Comparison of ENCODE assay signal across 21 cellular contexts in genomic region chr5:170080217-170080616, GRCh38. TPM values are rescaled to one million over a fixed set of nuclear protein-coding genes. Genes with fewer than 3 reads are reported as not detected.
DNase-seq lines count a peak whose midpoint lies in the region; ATAC-seq and TF ChIP-seq lines count a peak whose summit lies in the region.
"Had no signal": no experiment of that assay in that cellular context is flagged by ENCODE, and none has a peak within 500 bp of the region (broad histone marks: within the 10 kb centered on the region; RNA-seq: fewer than 3 reads in every experiment).

No MANE protein-coding gene starts in this region.

- no peak overlapping the region for H4K5ac ChIP-seq in H9 (ENCODE audit: insufficient read length, low read depth, low read length)

- no peak for TF ChIP-seq CTCF in DND-41 (IDR thresholded peaks at IDR 0.05; ENCODE audit: borderline replicate concordance, extremely low read depth, low read length, poor library complexity, severe bottlenecking)
- no peak for TF ChIP-seq CTCF in H9 (conservative IDR thresholded peaks at IDR 0.05)
- TF ChIP-seq CTCF in endodermal cell (conservative IDR thresholded peaks at IDR 0.05), result no peak
- no peak for TF ChIP-seq CTCF in stomach (IDR thresholded peaks at IDR 0.05)

- H4K91ac ChIP-seq in H9 (ENCODE audit: insufficient read length, low read depth, low read length), result no peak overlapping the region
- H4K91ac ChIP-seq in mesenchymal stem cell (ENCODE audit: low read length), result no peak overlapping the region

- H3K4me3 Mint-ChIP-seq in H9, result no peak overlapping the region
- H3K4me3 Mint-ChIP-seq in endodermal cell, result no peak overlapping the region
- H3K4me3 Mint-ChIP-seq: CD4-positive, alpha-beta memory T cell; HFFc6 had no signal

- H3K27me3 Mint-ChIP-seq in H9 (ENCODE audit: low read depth) (peaks cover 8% of the 10 kb centered on the region), endodermal cell (ENCODE audit: insufficient read depth) (peaks cover 8% of the 10 kb centered on the region)
- H3K27me3 Mint-ChIP-seq: CD4-positive, alpha-beta memory T cell had no signal

- no peak overlapping the region for H3K23ac ChIP-seq in H9 (ENCODE audit: insufficient read length, low read depth, low read length)
- no peak overlapping the region for H3K23ac ChIP-seq in mesenchymal stem cell (ENCODE audit: low read length in 2 of 2)

- H3K4me1 ChIP-seq in DND-41 (ENCODE audit: insufficient read depth, low read length) (no peaks in the 10 kb centered on the region), H9 (ENCODE audit: insufficient read depth, low read length) (no peaks in the 10 kb centered on the region), endodermal cell (ENCODE audit: control insufficient read depth, insufficient read depth, low read length) (no peaks in the 10 kb centered on the region), stomach (no peaks in the 10 kb centered on the region), mesenchymal stem cell (ENCODE audit: control insufficient read depth, insufficient read depth, low read depth, low read length) (no peaks in the 10 kb centered on the region)

- H2AFZ ChIP-seq in DND-41 (ENCODE audit: low read depth, low read length) (no peak overlapping the region), H9 (ENCODE audit: low read length) (no peak overlapping the region), mesenchymal stem cell (ENCODE audit: low read depth, low read length) (no peak overlapping the region)
- H2AFZ ChIP-seq: GM23248 had no signal

- H3K23me2 ChIP-seq in H9 (ENCODE audit: insufficient read length, low read depth, low read length, poor library complexity, severe bottlenecking), result no peaks in the 10 kb centered on the region

- H3K79me1 ChIP-seq in H9 (ENCODE audit: insufficient read depth, low read depth, low read length, poor library complexity, severe bottlenecking), result no peaks in the 10 kb centered on the region
- H3K79me1 ChIP-seq in mesenchymal stem cell (replicated peaks; ENCODE audit: low read length, poor library complexity, severe bottlenecking), result no peaks in the 10 kb centered on the region

- no peak overlapping the region for H3K4me2 ChIP-seq in DND-41 (ENCODE audit: insufficient read depth, low read length)
- no peak overlapping the region for H3K4me2 ChIP-seq in H9 (ENCODE audit: insufficient read depth, insufficient read length, low read length)
- no peak overlapping the region for H3K4me2 ChIP-seq in mesenchymal stem cell (ENCODE audit: low read length, poor library complexity, severe bottlenecking)

- WGBS in H9 (ENCODE audit: extremely low coverage, insufficient read length, low lambda C conversion rate), result no CpG with 5 or more reads among the region's 1 CpG
- WGBS in endodermal cell (ENCODE audit: insufficient coverage in 1 of 2, insufficient read length in 1 of 2), 2 experiments, result 94% methylated on average over 1 of the region's 1 CpG; no CpG with 5 or more reads in 1 of the 2 experiments
- 92 to 100% (median 96%) methylated on average over 1 of the region's 1 CpG for WGBS in stomach, 5 donors
- no CpG with 5 or more reads among the region's 1 CpG for WGBS in mesenchymal stem cell

- H2AK5ac ChIP-seq in H9 (ENCODE audit: insufficient read length, low read length), result no peak overlapping the region
- no peak overlapping the region for H2AK5ac ChIP-seq in mesenchymal stem cell (ENCODE audit: low read length, severe bottlenecking)

- H3K9me3 ChIP-seq in DND-41 (ENCODE audit: insufficient read depth, low read length, severe bottlenecking), result no peaks in the 10 kb centered on the region
- no peaks in the 10 kb centered on the region for H3K9me3 ChIP-seq in H9 (ENCODE audit: control insufficient read depth, low read depth, low read length)
- no peaks in the 10 kb centered on the region for H3K9me3 ChIP-seq in endodermal cell (ENCODE audit: control insufficient read depth, low read length)
- no peaks in the 10 kb centered on the region for H3K9me3 ChIP-seq in stomach
- H3K9me3 ChIP-seq in mesenchymal stem cell (ENCODE audit: control insufficient read depth, low read length), result no peaks in the 10 kb centered on the region

- H4K20me1 ChIP-seq in DND-41 (ENCODE audit: insufficient read depth, low read length), result no peaks in the 10 kb centered on the region
- H4K20me1 ChIP-seq in H9 (ENCODE audit: control insufficient read depth, insufficient read depth, insufficient read length), result no peaks in the 10 kb centered on the region

- 0 out of 3 replicates have a peak, but pooled peaks have one; percentile 41 for ATAC-seq in DND-41 (ENCODE audit: insufficient read depth, low read depth)
- ATAC-seq: GM12878, HCT116 had no signal

- H3K14ac ChIP-seq in H9 (ENCODE audit: insufficient read depth, low read length) (peak overlapping the region; percentile 10; the same call in 1 of the 2 replicates), mesenchymal stem cell (ENCODE audit: low read length in 2 of 2) (no peak overlapping the region)

- H3K27ac Mint-ChIP-seq in H9, result no peak overlapping the region
- H3K27ac Mint-ChIP-seq in endodermal cell, result no peak overlapping the region
- H3K27ac Mint-ChIP-seq: CD4-positive, alpha-beta memory T cell; HFFc6 had no signal

- H2BK20ac ChIP-seq in H9 (ENCODE audit: low read depth, low read length, poor library complexity, severe bottlenecking), result no peak overlapping the region

- H3K27ac ChIP-seq in DND-41 (ENCODE audit: low read length), result no peak overlapping the region
- no peak overlapping the region for H3K27ac ChIP-seq in H9 (ENCODE audit: insufficient read length, low read depth, low read length)
- no peak overlapping the region for H3K27ac ChIP-seq in endodermal cell (ENCODE audit: low read depth, low read length)
- H3K27ac ChIP-seq in stomach, result no peak overlapping the region
- H3K27ac ChIP-seq in mesenchymal stem cell (ENCODE audit: low read length, poor library complexity, severe bottlenecking), result no peak overlapping the region
- H3K27ac ChIP-seq: GM23248 had no signal

- H2BK15ac ChIP-seq in H9 (ENCODE audit: low read depth, low read length), result no peak overlapping the region
- no peak overlapping the region for H2BK15ac ChIP-seq in mesenchymal stem cell (ENCODE audit: low read depth, poor library complexity, severe bottlenecking)

- no peak overlapping the region for H3K56ac ChIP-seq in H9 (ENCODE audit: insufficient read length, low read depth, low read length)

- H3K4me3 ChIP-seq in DND-41 (ENCODE audit: low read depth in 1 of 2, low read length in 2 of 2), result no peak overlapping the region
- no peak overlapping the region for H3K4me3 ChIP-seq in endodermal cell (ENCODE audit: low read length)
- no peak overlapping the region for H3K4me3 ChIP-seq in stomach
- no peak overlapping the region for H3K4me3 ChIP-seq in mesenchymal stem cell (ENCODE audit: insufficient read depth in 1 of 2, low read depth in 1 of 2, low read length in 2 of 2)
- H3K4me3 ChIP-seq: GM12878, GM23248 had no signal

- H3K4me1 Mint-ChIP-seq in H9 (peaks cover 0 to 4% of the 10 kb centered on the region in 2 experiments; a peak in 1 of 4 replicates), endodermal cell (no peaks in the 10 kb centered on the region)
- H3K4me1 Mint-ChIP-seq: CD4-positive, alpha-beta memory T cell had no signal

- H3K79me2 ChIP-seq in DND-41 (ENCODE audit: insufficient read depth, low read length), result no peaks in the 10 kb centered on the region
- H3K79me2 ChIP-seq in H9 (ENCODE audit: insufficient read depth, low read length), result no peaks in the 10 kb centered on the region

- no peak for TF ChIP-seq EP300 in stomach (IDR thresholded peaks at IDR 0.05)

- H3K18ac ChIP-seq in H9 (ENCODE audit: insufficient read length, low read depth, low read length), result no peak overlapping the region
- no peak overlapping the region for H3K18ac ChIP-seq in mesenchymal stem cell (ENCODE audit: low read depth in 1 of 2, low read length in 2 of 2)

- H2BK12ac ChIP-seq in H9 (ENCODE audit: insufficient read length, low read depth, low read length) (no peak overlapping the region), mesenchymal stem cell (ENCODE audit: low read length in 2 of 2) (no peak overlapping the region)

- H2BK120ac ChIP-seq in H9 (ENCODE audit: low read depth, low read length, poor library complexity, severe bottlenecking) (no peak overlapping the region), mesenchymal stem cell (ENCODE audit: low read depth, low read length) (no peak overlapping the region)

- no peak overlapping the region for H3K4ac ChIP-seq in H9 (ENCODE audit: low read depth, low read length)
- no peak overlapping the region for H3K4ac ChIP-seq in mesenchymal stem cell (ENCODE audit: low read depth in 1 of 2, low read length in 2 of 2)

- H3K36me3 ChIP-seq in DND-41 (ENCODE audit: insufficient read depth, low read length) (peaks cover 99% of the 10 kb centered on the region), endodermal cell (ENCODE audit: control insufficient read depth, insufficient read depth, low read length) (no peaks in the 10 kb centered on the region), stomach (peaks cover 0 to 44% (median 23%) of the 10 kb centered on the region in 4 donors), mesenchymal stem cell (ENCODE audit: control insufficient read depth in 1 of 2, insufficient read depth in 2 of 2, low read depth in 1 of 2, low read length in 2 of 2) (peaks cover 0 to 3% of the 10 kb centered on the region in 2 experiments)

- H3T11ph ChIP-seq in H9 (ENCODE audit: low read length), result no peak overlapping the region

- H3K27me3 ChIP-seq in DND-41 (ENCODE audit: insufficient read depth, low read length, poor library complexity) (no peaks in the 10 kb centered on the region), H9 (ENCODE audit: insufficient read depth, low read length) (no peaks in the 10 kb centered on the region), endodermal cell (ENCODE audit: control insufficient read depth, insufficient read depth, low read length, poor library complexity, severe bottlenecking) (no peaks in the 10 kb centered on the region), stomach (peaks cover 0 to 5% (median 0%) of the 10 kb centered on the region in 3 donors), mesenchymal stem cell (ENCODE audit: control insufficient read depth in 1 of 2, insufficient read depth in 1 of 2, low read length in 2 of 2) (peaks cover 0 to 37% of the 10 kb centered on the region in 2 experiments)

- no peaks in the 10 kb centered on the region; a peak in 1 of 7 replicates for H3K36me3 Mint-ChIP-seq in H9 (ENCODE audit: insufficient read depth in 1 of 3, low read depth in 3 of 3)
- no peaks in the 10 kb centered on the region for H3K36me3 Mint-ChIP-seq in endodermal cell (ENCODE audit: low read depth)

- H3K9me3 Mint-ChIP-seq in H9, result no peaks in the 10 kb centered on the region
- H3K9me3 Mint-ChIP-seq in endodermal cell, result no peaks in the 10 kb centered on the region
- H3K9me3 Mint-ChIP-seq: CD4-positive, alpha-beta memory T cell; HFFc6 had no signal

- H4K8ac ChIP-seq in H9 (replicated peaks; ENCODE audit: insufficient read length, low read depth, low read length) (no peak overlapping the region), mesenchymal stem cell (ENCODE audit: low read length) (no peak overlapping the region)

- intact Hi-C loops in stomach (cut with DNase I; ENCODE audit: low total_unique reads), result no loop called here

- H2BK5ac ChIP-seq in H9 (ENCODE audit: insufficient read length, low read length) (no peak overlapping the region), mesenchymal stem cell (ENCODE audit: low read depth, low read length, poor library complexity, severe bottlenecking) (no peak overlapping the region)

- DNase-seq in DND-41 (no peak), H9 (no peak), endodermal cell (peak; percentile 33), stomach (peak; percentile 14), putamen (ENCODE audit: low spot score) (no peak), mesenchymal stem cell (no peak)
- DNase-seq: C1 segment of cervical spinal cord; Calu3; CD4-positive, alpha-beta memory T cell; COR-L47; DMS53; DMS79 treated with DMSO at 0.1 percent for 48 hours; GM23248; H7; HFFc6 had no signal

- no peak overlapping the region for H3K9ac ChIP-seq in DND-41 (ENCODE audit: low read depth, low read length)
- H3K9ac ChIP-seq in H9 (ENCODE audit: extremely low read depth, insufficient read length, low read length), result no peak overlapping the region
- no peak overlapping the region for H3K9ac ChIP-seq in endodermal cell (ENCODE audit: extremely low read depth, low read length, poor library complexity, severe bottlenecking)
- H3K9ac ChIP-seq in mesenchymal stem cell (ENCODE audit: low read length), result no peak overlapping the region
- H3K9ac ChIP-seq: GM23248 had no signal

- TF ChIP-seq POLR2A in stomach (IDR thresholded peaks at IDR 0.05), result no peak

RNA-seq across cellular contexts. Expression of gene FOXI1, which starts 25.5 kb away (rescaled TPM):
- total RNA-seq in H9 (2021) (not detected in 2 replicates), endodermal cell (1 to 10 TPM in 1 of 2 donors, under 1 TPM in 1; 0.44 to 3.5 TPM), stomach (under 1 TPM in 1 of 5 donors, not detected in 4; 0.18 TPM)
- 0.18 TPM for polyA plus RNA-seq in endodermal cell (2013, experiment 1 of 2)
- polyA plus RNA-seq in endodermal cell (2013, experiment 2 of 2), result 0.17 TPM
- not detected for polyA plus RNA-seq in stomach
- not detected for polyA plus RNA-seq in mesenchymal stem cell (2013, experiment 1 of 2)
- polyA plus RNA-seq in mesenchymal stem cell (2013, experiment 2 of 2), result not detected
- total RNA-seq: A172; A673; Calu3; CD4-positive, alpha-beta memory T cell; GM12878; GM23248; H1; HFFc6 had no signal
- polyA plus RNA-seq: BJ; CD4-positive, alpha-beta memory T cell; GM12878; GM23248; H1 had no signal

Comparison
In these comparisons a context has a peak if more than half of its experiments do, and no peak if none do; other contexts are left out.
1. DNase-seq: peak in endodermal cell (single experiment) and stomach (single experiment); none in DND-41 (single experiment), H9 (single experiment), putamen (single experiment) and mesenchymal stem cell (single experiment).